16 cellular contexts compared by ENCODE assay signal in genomic region chrX:23381099-23381498, GRCh38. TPM values are rescaled to one million over a fixed set of nuclear protein-coding genes. Genes with fewer than 3 reads are reported as not detected.
DNase-seq lines count a peak whose midpoint lies in the region; TF ChIP-seq lines count a peak whose summit lies in the region.
"Had no signal": no experiment of that assay in that cellular context is flagged by ENCODE, and none has a peak within 500 bp of the region (broad histone marks: within the 10 kb centered on the region; RNA-seq: fewer than 3 reads in every experiment).

No MANE protein-coding gene starts in this region.

- no peak overlapping the region for H3T11ph ChIP-seq in H9 (ENCODE audit: low read length)

- no peaks in the 10 kb centered on the region for H3K36me3 Mint-ChIP-seq in activated naive CD8-positive, alpha-beta T cell
- H3K36me3 Mint-ChIP-seq in activated naive CD8-positive, alpha-beta T cell treated with anti-CD3 and anti-CD28 coated beads for 36 hours: no peaks in the 10 kb centered on the region
- H3K36me3 Mint-ChIP-seq in H9 (ENCODE audit: insufficient read depth in 1 of 3, low read depth in 3 of 3) (peaks cover 4 to 12% (median 10%) of the 10 kb centered on the region in 3 experiments), endodermal cell (ENCODE audit: low read depth) (no peaks in the 10 kb centered on the region)
- no peaks in the 10 kb centered on the region for H3K36me3 Mint-ChIP-seq in activated CD4-positive, alpha-beta T cell treated with anti-CD3 and anti-CD28 coated beads, Interleukin-2, amount 10 ng/mL, durations not matched to agents 7 days and 5 days (ENCODE audit: low read depth)
- H3K36me3 Mint-ChIP-seq: CD8-positive, alpha-beta T cell had no signal

- no peak overlapping the region for H2BK12ac ChIP-seq in H9 (ENCODE audit: insufficient read length, low read depth, low read length)

- no peak overlapping the region for H2BK15ac ChIP-seq in H9 (ENCODE audit: low read depth, low read length)

- H2BK20ac ChIP-seq in H9 (ENCODE audit: low read depth, low read length, poor library complexity, severe bottlenecking): no peak overlapping the region

- no peaks in the 10 kb centered on the region for H3K27me3 ChIP-seq in H9 (ENCODE audit: insufficient read depth, low read length)
- H3K27me3 ChIP-seq in endodermal cell (ENCODE audit: control insufficient read depth, insufficient read depth, low read length, poor library complexity, severe bottlenecking): no peaks in the 10 kb centered on the region
- H3K27me3 ChIP-seq: BLaER1 treated with 17β-estradiol and CSF1 and Interleukin-3, amounts not matched to agents 10 nM and 100 nM had no signal

- no peak overlapping the region for H2BK120ac ChIP-seq in H9 (ENCODE audit: low read depth, low read length, poor library complexity, severe bottlenecking)

- TF ChIP-seq CTCF in H9 (conservative IDR thresholded peaks at IDR 0.05): no peak
- TF ChIP-seq CTCF in endodermal cell (conservative IDR thresholded peaks at IDR 0.05): no peak
- no peak for TF ChIP-seq CTCF in OCI-LY7 (conservative IDR thresholded peaks at IDR 0.05; ENCODE audit: low read length)
- no peak for TF ChIP-seq CTCF in coronary artery (IDR thresholded peaks at IDR 0.05)

- H3K79me2 ChIP-seq in H9 (ENCODE audit: insufficient read depth, low read length) (no peaks in the 10 kb centered on the region), OCI-LY7 (ENCODE audit: insufficient read depth, low read depth, low read length) (no peaks in the 10 kb centered on the region)

- no peak overlapping the region for H2AFZ ChIP-seq in H9 (ENCODE audit: low read length)
- H2AFZ ChIP-seq in OCI-LY7 (ENCODE audit: low read length): no peak overlapping the region

- no peak overlapping the region for H3K27ac Mint-ChIP-seq in activated naive CD8-positive, alpha-beta T cell
- H3K27ac Mint-ChIP-seq in activated naive CD8-positive, alpha-beta T cell treated with anti-CD3 and anti-CD28 coated beads for 36 hours: no peak overlapping the region
- peak overlapping the region; percentile 20 to 89 (median 67); a peak in 4 of 7 replicates for H3K27ac Mint-ChIP-seq in H9
- peak overlapping the region; percentile 45 for H3K27ac Mint-ChIP-seq in endodermal cell
- H3K27ac Mint-ChIP-seq in activated CD4-positive, alpha-beta T cell treated with anti-CD3 and anti-CD28 coated beads, Interleukin-2, amount 10 ng/mL, durations not matched to agents 7 days and 5 days: no peak overlapping the region
- H3K27ac Mint-ChIP-seq: CD8-positive, alpha-beta T cell had no signal

- H3K27ac ChIP-seq in H9 (ENCODE audit: insufficient read length, low read depth, low read length) (no peak overlapping the region), endodermal cell (ENCODE audit: low read depth, low read length) (no peak overlapping the region), OCI-LY7 (ENCODE audit: low read depth, low read length, poor library complexity, severe bottlenecking) (no peak overlapping the region), coronary artery (no peak overlapping the region)
- H3K27ac ChIP-seq: BLaER1 treated with 17β-estradiol and CSF1 and Interleukin-3, amounts not matched to agents 10 nM and 100 nM had no signal

- no peak overlapping the region for H3K4me2 ChIP-seq in H9 (ENCODE audit: insufficient read depth, insufficient read length, low read length)
- H3K4me2 ChIP-seq in OCI-LY7 (ENCODE audit: low read length): no peak overlapping the region
- H3K4me2 ChIP-seq: BLaER1 treated with 17β-estradiol and CSF1 and Interleukin-3, amounts not matched to agents 10 nM and 100 nM had no signal

- intact Hi-C loops in OCI-LY7 (cut with micrococcal nuclease; ENCODE audit: unreplicated experiment): no loop called here

- no peaks in the 10 kb centered on the region for H3K23me2 ChIP-seq in H9 (ENCODE audit: insufficient read length, low read depth, low read length, poor library complexity, severe bottlenecking)

- CTCF ChIA-PET in OCI-LY7 (lab: Charles Lee; ENCODE audit: unreplicated experiment): no interaction called here
- CTCF ChIA-PET in activated CD4-positive, alpha-beta T cell treated with anti-CD3 and anti-CD28 coated beads, Interleukin-2, amount 10 ng/mL, durations not matched to agents 7 days and 5 days (lab: Charles Lee): no interaction called here

- peaks cover 6% of the 10 kb centered on the region for H3K4me1 Mint-ChIP-seq in activated naive CD8-positive, alpha-beta T cell (ENCODE audit: low read depth)
- H3K4me1 Mint-ChIP-seq in activated naive CD8-positive, alpha-beta T cell treated with anti-CD3 and anti-CD28 coated beads for 36 hours: peaks cover 6% of the 10 kb centered on the region
- H3K4me1 Mint-ChIP-seq in H9 (peaks cover 45 to 53% of the 10 kb centered on the region in 2 experiments), endodermal cell (peaks cover 11% of the 10 kb centered on the region)
- peaks cover 6% of the 10 kb centered on the region for H3K4me1 Mint-ChIP-seq in activated CD4-positive, alpha-beta T cell treated with anti-CD3 and anti-CD28 coated beads, Interleukin-2, amount 10 ng/mL, durations not matched to agents 7 days and 5 days

- H3K56ac ChIP-seq in H9 (ENCODE audit: insufficient read length, low read depth, low read length): no peak overlapping the region

- no CpG with 5 or more reads among the region's 5 CpGs for WGBS in H9 (ENCODE audit: extremely low coverage, insufficient read length, low lambda C conversion rate)
- 96 to 100% methylated on average over 1 to 5 of the region's 5 CpGs for WGBS in endodermal cell (ENCODE audit: insufficient coverage in 1 of 2, insufficient read length in 1 of 2), 2 experiments

- H3K9ac ChIP-seq in H9 (ENCODE audit: extremely low read depth, insufficient read length, low read length): no peak overlapping the region
- H3K9ac ChIP-seq in endodermal cell (ENCODE audit: extremely low read depth, low read length, poor library complexity, severe bottlenecking): no peak overlapping the region
- H3K9ac ChIP-seq: BLaER1 treated with 17β-estradiol and CSF1 and Interleukin-3, amounts not matched to agents 10 nM and 100 nM had no signal

- H3K14ac ChIP-seq in H9 (ENCODE audit: insufficient read depth, low read length): no peak overlapping the region

- DNase-seq in activated naive CD8-positive, alpha-beta T cell treated with anti-CD3 and anti-CD28 coated beads for 36 hours: no peak
- DNase-seq in H9 (no peak), endodermal cell (peak; percentile 50), OCI-LY7 (ENCODE audit: low spot score) (no peak), coronary artery (ENCODE audit: low spot score) (no peak)
- no peak for DNase-seq in activated CD4-positive, alpha-beta T cell treated with anti-CD3 and anti-CD28 coated beads, Interleukin-2, amount 10 ng/mL, durations not matched to agents 7 days and 5 days
- DNase-seq: 8988T; Calu3; CD8-positive, alpha-beta T cell; DMS79 treated with DMSO at 0.1 percent for 48 hours had no signal

- H3K79me1 ChIP-seq in H9 (ENCODE audit: insufficient read depth, low read depth, low read length, poor library complexity, severe bottlenecking): no peaks in the 10 kb centered on the region

- H4K8ac ChIP-seq in H9 (replicated peaks; ENCODE audit: insufficient read length, low read depth, low read length): no peak overlapping the region

- H3K27me3 Mint-ChIP-seq in activated naive CD8-positive, alpha-beta T cell: peaks cover 7% of the 10 kb centered on the region
- peaks cover 19% of the 10 kb centered on the region for H3K27me3 Mint-ChIP-seq in activated naive CD8-positive, alpha-beta T cell treated with anti-CD3 and anti-CD28 coated beads for 36 hours
- no peaks in the 10 kb centered on the region for H3K27me3 Mint-ChIP-seq in H9 (ENCODE audit: low read depth)
- no peaks in the 10 kb centered on the region for H3K27me3 Mint-ChIP-seq in endodermal cell (ENCODE audit: insufficient read depth)
- no peaks in the 10 kb centered on the region for H3K27me3 Mint-ChIP-seq in activated CD4-positive, alpha-beta T cell treated with anti-CD3 and anti-CD28 coated beads, Interleukin-2, amount 10 ng/mL, durations not matched to agents 7 days and 5 days

- H3K9me3 ChIP-seq in H9 (ENCODE audit: control insufficient read depth, low read depth, low read length) (no peaks in the 10 kb centered on the region), endodermal cell (ENCODE audit: control insufficient read depth, low read length) (no peaks in the 10 kb centered on the region), OCI-LY7 (ENCODE audit: low read length) (no peaks in the 10 kb centered on the region)
- H3K9me3 ChIP-seq: BLaER1 treated with 17β-estradiol and CSF1 and Interleukin-3, amounts not matched to agents 10 nM and 100 nM; HAP-1 had no signal

- no peaks in the 10 kb centered on the region for H3K36me3 ChIP-seq in endodermal cell (ENCODE audit: control insufficient read depth, insufficient read depth, low read length)
- no peaks in the 10 kb centered on the region for H3K36me3 ChIP-seq in OCI-LY7 (ENCODE audit: insufficient read depth, low read length)
- H3K36me3 ChIP-seq: BLaER1 treated with 17β-estradiol and CSF1 and Interleukin-3, amounts not matched to agents 10 nM and 100 nM; HAP-1 had no signal

- no peaks in the 10 kb centered on the region for H3K9me2 ChIP-seq in OCI-LY7 (ENCODE audit: insufficient read depth, low read length)

- H3K18ac ChIP-seq in H9 (ENCODE audit: insufficient read length, low read depth, low read length): no peak overlapping the region

- H3K9me3 Mint-ChIP-seq in activated naive CD8-positive, alpha-beta T cell (ENCODE audit: low read depth): no peaks in the 10 kb centered on the region
- no peaks in the 10 kb centered on the region for H3K9me3 Mint-ChIP-seq in activated naive CD8-positive, alpha-beta T cell treated with anti-CD3 and anti-CD28 coated beads for 36 hours
- H3K9me3 Mint-ChIP-seq in H9 (no peaks in the 10 kb centered on the region; a peak in 2 of 5 replicates), endodermal cell (no peaks in the 10 kb centered on the region)
- H3K9me3 Mint-ChIP-seq in activated CD4-positive, alpha-beta T cell treated with anti-CD3 and anti-CD28 coated beads, Interleukin-2, amount 10 ng/mL, durations not matched to agents 7 days and 5 days: no peaks in the 10 kb centered on the region
- H3K9me3 Mint-ChIP-seq: CD8-positive, alpha-beta T cell had no signal

- no peak overlapping the region for H4K5ac ChIP-seq in H9 (ENCODE audit: insufficient read length, low read depth, low read length)

- H3K4me3 Mint-ChIP-seq in activated naive CD8-positive, alpha-beta T cell: peak overlapping the region; percentile 63
- H3K4me3 Mint-ChIP-seq in activated naive CD8-positive, alpha-beta T cell treated with anti-CD3 and anti-CD28 coated beads for 36 hours: no peak overlapping the region
- H3K4me3 Mint-ChIP-seq in H9: no peak overlapping the region
- no peak overlapping the region for H3K4me3 Mint-ChIP-seq in endodermal cell
- H3K4me3 Mint-ChIP-seq in activated CD4-positive, alpha-beta T cell treated with anti-CD3 and anti-CD28 coated beads, Interleukin-2, amount 10 ng/mL, durations not matched to agents 7 days and 5 days: no peak overlapping the region

- no TSS peak for BruUV-seq in OCI-LY7 (replicated peaks; lab: Mats Ljungman, UMichigan)

- no peak overlapping the region for H2BK5ac ChIP-seq in H9 (ENCODE audit: insufficient read length, low read length)

- H3K4me3 ChIP-seq in endodermal cell (ENCODE audit: low read length): no peak overlapping the region
- no peak overlapping the region for H3K4me3 ChIP-seq in OCI-LY7 (ENCODE audit: low read depth, low read length, poor library complexity, severe bottlenecking)
- no peak overlapping the region for H3K4me3 ChIP-seq in coronary artery
- H3K4me3 ChIP-seq: BLaER1 treated with 17β-estradiol and CSF1 and Interleukin-3, amounts not matched to agents 10 nM and 100 nM; GM12878; HAP-1 had no signal

- POLR2A ChIA-PET in OCI-LY7 (lab: Charles Lee): no interaction called here
- POLR2A ChIA-PET in activated CD4-positive, alpha-beta T cell treated with anti-CD3 and anti-CD28 coated beads, Interleukin-2, amount 10 ng/mL, durations not matched to agents 7 days and 5 days (lab: Charles Lee): no interaction called here

- H3K4ac ChIP-seq in H9 (ENCODE audit: low read depth, low read length): no peak overlapping the region

- H2AK5ac ChIP-seq in H9 (ENCODE audit: insufficient read length, low read length): no peak overlapping the region

- H4K91ac ChIP-seq in H9 (ENCODE audit: insufficient read length, low read depth, low read length): no peak overlapping the region

- no peak overlapping the region for H3K23ac ChIP-seq in H9 (ENCODE audit: insufficient read length, low read depth, low read length)

- H3K4me1 ChIP-seq in H9 (ENCODE audit: insufficient read depth, low read length): peaks cover 7% of the 10 kb centered on the region; the same call in 1 of the 2 replicates
- H3K4me1 ChIP-seq in endodermal cell (ENCODE audit: control insufficient read depth, insufficient read depth, low read length): no peaks in the 10 kb centered on the region
- no peaks in the 10 kb centered on the region for H3K4me1 ChIP-seq in OCI-LY7 (ENCODE audit: insufficient read depth, low read length, poor library complexity, severe bottlenecking)
- H3K4me1 ChIP-seq: BLaER1 treated with 17β-estradiol and CSF1 and Interleukin-3, amounts not matched to agents 10 nM and 100 nM had no signal

- H4K20me1 ChIP-seq in H9 (ENCODE audit: control insufficient read depth, insufficient read depth, insufficient read length): no peaks in the 10 kb centered on the region
- no peaks in the 10 kb centered on the region for H4K20me1 ChIP-seq in OCI-LY7 (ENCODE audit: insufficient read depth, low read length)
- H4K20me1 ChIP-seq: BLaER1 treated with 17β-estradiol and CSF1 and Interleukin-3, amounts not matched to agents 10 nM and 100 nM had no signal

RNA-seq across cellular contexts. Expression of gene PTCHD1, which starts 46.5 kb away (rescaled TPM):
- total RNA-seq in activated naive CD8-positive, alpha-beta T cell treated with anti-CD3 and anti-CD28 coated beads for 36 hours: not detected
- total RNA-seq in H9 (2021): 1.4 and 2.3 TPM in 2 replicates
- total RNA-seq in endodermal cell: under 1 TPM; 0.92 to 0.95 TPM
- polyA plus RNA-seq in endodermal cell (2013, experiment 1 of 2): 0.14 TPM
- polyA plus RNA-seq in endodermal cell (2013, experiment 2 of 2): 0.25 TPM
- not detected in 2 replicates for total RNA-seq in OCI-LY7 (2014; rRNA removed; shearing (Covaris generic))
- not detected in 2 replicates for total RNA-seq in OCI-LY7 (2022)
- total RNA-seq in activated CD4-positive, alpha-beta T cell treated with anti-CD3 and anti-CD28 coated beads, Interleukin-2, amount 10 ng/mL, durations not matched to agents 7 days and 5 days: not detected
- total RNA-seq: Calu3; CD8-positive, alpha-beta T cell; GM12878; HT-29 had no signal
- polyA plus RNA-seq: AG04450, GM12878 had no signal

Comparison
In these comparisons a context has a peak if more than half of its experiments do, and no peak if none do; other contexts are left out.
1. H3K27ac Mint-ChIP-seq: peak in H9 (3 of 3) and endodermal cell (single experiment); none in activated naive CD8-positive, alpha-beta T cell (single experiment), activated naive CD8-positive, alpha-beta T cell treated with anti-CD3 and anti-CD28 coated beads for 36 hours (single experiment) and activated CD4-positive, alpha-beta T cell treated with anti-CD3 and anti-CD28 coated beads, Interleukin-2, amount 10 ng/mL, durations not matched to agents 7 days and 5 days (single experiment).